Comparison of ENCODE assay signal across 37 cellular contexts in genomic region chr2:24844023-24844685, GRCh38.
"Had no signal": no experiment of that assay in that cellular context is flagged by ENCODE, and none has a peak within 500 bp of the region (broad histone marks: within the 10 kb centered on the region; RNA-seq: fewer than 3 reads in every experiment).

No MANE protein-coding gene starts in this region.

- FAIRE-seq: astrocyte, bronchial epithelial cell, colon, endothelial cell of umbilical vein had no signal

- H3K27ac Mint-ChIP-seq: activated B cell treated with CpG ODN at 0.5 μM for 24 hours; activated CD4-positive, alpha-beta memory T cell treated with anti-CD3 and anti-CD28 coated beads for 36 hours; activated CD4-positive, alpha-beta T cell treated with anti-CD3 and anti-CD28 coated beads for 36 hours; activated CD4-positive, alpha-beta T cell treated with anti-CD3 and anti-CD28 coated beads, Interleukin-2, amount 10 ng/mL, durations not matched to agents 24 days and 14 days; activated CD8-positive, alpha-beta memory T cell treated with anti-CD3 and anti-CD28 coated beads, Interleukin-2, amount 10 ng/mL, durations not matched to agents 7 days and 5 days; activated CD8-positive, alpha-beta T cell treated with anti-CD3 and anti-CD28 coated beads, Interleukin-2, amount 10 ng/mL, durations not matched to agents 7 days and 5 days; activated naive CD4-positive, alpha-beta T cell treated with anti-CD3 and anti-CD28 coated beads for 36 hours; activated naive CD4-positive, alpha-beta T cell treated with anti-CD3 and anti-CD28 coated beads, Interleukin-2, amount 50 U/mL, for 24 hours; activated naive CD8-positive, alpha-beta T cell treated with anti-CD3 and anti-CD28 coated beads, Interleukin-2, amount 10 ng/mL, durations not matched to agents 7 days and 5 days; activated T-helper 1 cell treated with anti-CD3 and anti-CD28 coated beads, Interleukin-12 subunit alpha, Interleukin-12 subunit beta, Interleukin-2, Interleukin-4 antibody, amounts not matched to agents 30 ng/mL and 10 ng/mL and 1 ng/mL, durations not matched to agents 14 hours and 24 hours and 36 hours; activated T-helper 2 cell treated with anti-CD3 and anti-CD28 coated beads, Interferon-gamma antibody, Interleukin-2, Interleukin-4, amounts not matched to agents 10 μg/mL and 5 μg/mL and 100 μg/mL, durations not matched to agents 14 hours and 24 hours and 36 hours; T-helper 17 cell; T-helper 2 cell treated with Interferon-gamma antibody and Interleukin-4, amounts not matched to agents 5 μg/mL and 100 μg/mL, for 36 hours had no signal

- ATAC-seq: activated CD4-positive, alpha-beta T cell treated with anti-CD3 and anti-CD28 coated beads for 36 hours; activated CD4-positive, CD25-positive, alpha-beta regulatory T cell treated with anti-CD3 and anti-CD28 coated beads, Interleukin-2, amount 50 U/mL, for 24 hours; activated CD8-positive, alpha-beta memory T cell treated with anti-CD3 and anti-CD28 coated beads, Interleukin-2, amount 10 ng/mL, durations not matched to agents 7 days and 5 days; activated CD8-positive, alpha-beta T cell treated with anti-CD3 and anti-CD28 coated beads, Interleukin-2, amount 10 ng/mL, durations not matched to agents 7 days and 5 days; effector memory CD8-positive, alpha-beta T cell; gastroesophageal sphincter; T-helper 17 cell had no signal

- H3K36me3 ChIP-seq: brain microvascular endothelial cell had no signal

- DNase-seq: activated B cell treated with CpG ODN at 0.5 μM for 24 hours; activated CD4-positive, alpha-beta memory T cell treated with anti-CD3 and anti-CD28 coated beads for 36 hours; activated CD4-positive, alpha-beta T cell treated with anti-CD3 and anti-CD28 coated beads for 36 hours; activated CD4-positive, alpha-beta T cell treated with anti-CD3 and anti-CD28 coated beads, Interleukin-2, amount 10 ng/mL, durations not matched to agents 24 days and 14 days; activated CD8-positive, alpha-beta memory T cell treated with anti-CD3 and anti-CD28 coated beads, Interleukin-2, amount 10 ng/mL, durations not matched to agents 7 days and 5 days; activated CD8-positive, alpha-beta memory T cell treated with anti-CD3 and anti-CD28 coated beads, Interleukin-2, amount 50 U/mL, for 4 hours; activated CD8-positive, alpha-beta T cell treated with anti-CD3 and anti-CD28 coated beads, Interleukin-2, amount 10 ng/mL, durations not matched to agents 7 days and 5 days; activated effector memory CD4-positive, alpha-beta T cell treated with anti-CD3 and anti-CD28 coated beads, Interleukin-2, amount 50 U/mL, for 16 hours; activated naive CD4-positive, alpha-beta T cell treated with anti-CD3 and anti-CD28 coated beads for 36 hours; activated naive CD8-positive, alpha-beta T cell treated with anti-CD3 and anti-CD28 coated beads, Interleukin-2, amount 10 ng/mL, durations not matched to agents 7 days and 5 days; activated T-cell treated with anti-CD3 and anti-CD28 coated beads, Interleukin-2, amount 50 U/mL, for 1 hour; activated T-cell treated with anti-CD3 and anti-CD28 coated beads, Interleukin-2, amount 50 U/mL, for 48 hours; amniotic stem cell; anterior cingulate cortex; brain microvascular endothelial cell; cortex of kidney; dermis blood vessel endothelial cell; effector CD4-positive, alpha-beta T cell; effector memory CD8-positive, alpha-beta T cell; esophagus squamous epithelium; foreskin melanocyte; T-helper 1 cell; T-helper 17 cell; T1000; WERI-Rb-1 had no signal

- H3K9me3 Mint-ChIP-seq: activated B cell treated with CpG ODN at 0.5 μM for 24 hours; activated CD4-positive, alpha-beta T cell treated with anti-CD3 and anti-CD28 coated beads, Interleukin-2, amount 10 ng/mL, durations not matched to agents 24 days and 14 days; activated naive CD4-positive, alpha-beta T cell treated with anti-CD3 and anti-CD28 coated beads, Interleukin-2, amount 50 U/mL, for 24 hours; activated T-helper 2 cell treated with anti-CD3 and anti-CD28 coated beads, Interferon-gamma antibody, Interleukin-2, Interleukin-4, amounts not matched to agents 10 μg/mL and 5 μg/mL and 100 μg/mL, durations not matched to agents 14 hours and 24 hours and 36 hours; central memory CD8-positive, alpha-beta T cell; effector memory CD8-positive, alpha-beta T cell; T-helper 2 cell treated with Interferon-gamma antibody and Interleukin-4, amounts not matched to agents 5 μg/mL and 100 μg/mL, for 36 hours had no signal

- H3K27ac ChIP-seq: brain microvascular endothelial cell, epithelial cell of prostate, esophagus squamous epithelium, gastroesophageal sphincter, WERI-Rb-1 had no signal

- H3K27me3 Mint-ChIP-seq: activated B cell treated with CpG ODN at 0.5 μM for 24 hours; activated CD4-positive, alpha-beta memory T cell treated with anti-CD3 and anti-CD28 coated beads for 36 hours; activated CD4-positive, alpha-beta T cell treated with anti-CD3 and anti-CD28 coated beads for 36 hours; activated CD4-positive, alpha-beta T cell treated with anti-CD3 and anti-CD28 coated beads, Interleukin-2, amount 10 ng/mL, durations not matched to agents 24 days and 14 days; activated CD8-positive, alpha-beta memory T cell treated with anti-CD3 and anti-CD28 coated beads, Interleukin-2, amount 10 ng/mL, durations not matched to agents 7 days and 5 days; activated naive CD4-positive, alpha-beta T cell treated with anti-CD3 and anti-CD28 coated beads, Interleukin-2, amount 50 U/mL, for 24 hours; activated naive CD8-positive, alpha-beta T cell treated with anti-CD3 and anti-CD28 coated beads, Interleukin-2, amount 10 ng/mL, durations not matched to agents 7 days and 5 days; central memory CD8-positive, alpha-beta T cell; effector memory CD8-positive, alpha-beta T cell; T-helper 17 cell had no signal

- H3K9me3 ChIP-seq: esophagus squamous epithelium, gastroesophageal sphincter had no signal

- H3K27me3 ChIP-seq: brain microvascular endothelial cell, esophagus squamous epithelium, gastroesophageal sphincter had no signal

- H3K4me1 ChIP-seq: esophagus squamous epithelium, gastroesophageal sphincter had no signal

- H3K4me3 Mint-ChIP-seq: activated B cell treated with CpG ODN at 0.5 μM for 24 hours; activated CD4-positive, alpha-beta memory T cell treated with anti-CD3 and anti-CD28 coated beads for 36 hours; activated CD4-positive, alpha-beta T cell treated with anti-CD3 and anti-CD28 coated beads for 36 hours; activated CD4-positive, alpha-beta T cell treated with anti-CD3 and anti-CD28 coated beads, Interleukin-2, amount 10 ng/mL, durations not matched to agents 24 days and 14 days; activated CD8-positive, alpha-beta memory T cell treated with anti-CD3 and anti-CD28 coated beads, Interleukin-2, amount 10 ng/mL, durations not matched to agents 7 days and 5 days; activated CD8-positive, alpha-beta T cell treated with anti-CD3 and anti-CD28 coated beads, Interleukin-2, amount 10 ng/mL, durations not matched to agents 7 days and 5 days; activated naive CD4-positive, alpha-beta T cell treated with anti-CD3 and anti-CD28 coated beads for 36 hours; activated naive CD4-positive, alpha-beta T cell treated with anti-CD3 and anti-CD28 coated beads, Interleukin-2, amount 50 U/mL, for 24 hours; activated naive CD8-positive, alpha-beta T cell treated with anti-CD3 and anti-CD28 coated beads, Interleukin-2, amount 10 ng/mL, durations not matched to agents 7 days and 5 days; activated T-helper 1 cell treated with anti-CD3 and anti-CD28 coated beads, Interleukin-12 subunit alpha, Interleukin-12 subunit beta, Interleukin-2, Interleukin-4 antibody, amounts not matched to agents 30 ng/mL and 10 ng/mL and 1 ng/mL, durations not matched to agents 14 hours and 24 hours and 36 hours; central memory CD8-positive, alpha-beta T cell; effector memory CD8-positive, alpha-beta T cell; T-helper 2 cell treated with Interferon-gamma antibody and Interleukin-4, amounts not matched to agents 5 μg/mL and 100 μg/mL, for 36 hours had no signal

- H3K4me3 ChIP-seq: esophagus squamous epithelium, gastroesophageal sphincter had no signal

- H3K4me1 Mint-ChIP-seq: activated B cell treated with CpG ODN at 0.5 μM for 24 hours; activated CD4-positive, alpha-beta T cell treated with anti-CD3 and anti-CD28 coated beads for 36 hours; activated CD4-positive, alpha-beta T cell treated with anti-CD3 and anti-CD28 coated beads, Interleukin-2, amount 10 ng/mL, durations not matched to agents 24 days and 14 days; activated CD8-positive, alpha-beta memory T cell treated with anti-CD3 and anti-CD28 coated beads, Interleukin-2, amount 10 ng/mL, durations not matched to agents 7 days and 5 days; activated naive CD4-positive, alpha-beta T cell treated with anti-CD3 and anti-CD28 coated beads, Interleukin-2, amount 50 U/mL, for 24 hours; activated naive CD8-positive, alpha-beta T cell treated with anti-CD3 and anti-CD28 coated beads, Interleukin-2, amount 10 ng/mL, durations not matched to agents 7 days and 5 days; central memory CD8-positive, alpha-beta T cell had no signal
